15 cellular contexts compared by ENCODE assay signal in genomic region chr7:910441-910861, GRCh38. TPM values are rescaled to one million over a fixed set of nuclear protein-coding genes. Genes with fewer than 3 reads are reported as not detected.
DNase-seq lines count a peak whose midpoint lies in the region; ATAC-seq and TF ChIP-seq lines count a peak whose summit lies in the region.
"Had no signal": no experiment of that assay in that cellular context is flagged by ENCODE, and none has a peak within 500 bp of the region (broad histone marks: within the 10 kb centered on the region; RNA-seq: fewer than 3 reads in every experiment).

No MANE protein-coding gene starts in this region.

- intact Hi-C loops in activated CD4-positive, alpha-beta T cell treated with anti-CD3 and anti-CD28 coated beads for 36 hours (cut with DNase I, micrococcal nuclease): loop anchor here in 1 of 2 experiments (1.0 kb wide), 1 partner anchor 11 kb away; no protein-coding TSS in a partner anchor

- peak overlapping the region in 3 of 4 donors; percentile 30 to 70 (median 55) for H3K27ac ChIP-seq in Peyer's patch

- H3K36me3 Mint-ChIP-seq in activated CD4-positive, alpha-beta T cell treated with anti-CD3 and anti-CD28 coated beads for 36 hours (ENCODE audit: low read depth): no peaks in the 10 kb centered on the region
- peaks cover 13% of the 10 kb centered on the region for H3K36me3 Mint-ChIP-seq in effector memory CD8-positive, alpha-beta T cell (ENCODE audit: insufficient read depth)

- no peak overlapping the region for H3K27ac Mint-ChIP-seq in activated CD4-positive, alpha-beta T cell treated with anti-CD3 and anti-CD28 coated beads for 36 hours
- peak overlapping the region; percentile 70 to 71 for H3K27ac Mint-ChIP-seq in effector memory CD8-positive, alpha-beta T cell
- peak overlapping the region in 1 of 2 donors; percentile 89 for H3K27ac Mint-ChIP-seq in stimulated activated naive CD8-positive, alpha-beta T cell treated with anti-CD3 and anti-CD28 coated beads, Interleukin-15, amount 100 ng/mL, for 72 hours

- H3K4me3 ChIP-seq in Peyer's patch: peak overlapping the region in 1 of 4 donors; percentile 41

- peak; percentile 21 for ATAC-seq in activated CD4-positive, alpha-beta T cell treated with anti-CD3 and anti-CD28 coated beads for 36 hours
- no peak for ATAC-seq in effector memory CD8-positive, alpha-beta T cell (replicated peaks)
- peak; percentile 5 for ATAC-seq in stimulated activated naive CD8-positive, alpha-beta T cell treated with anti-CD3 and anti-CD28 coated beads, Interleukin-15, amount 100 ng/mL, for 72 hours

- POLR2A ChIA-PET in activated CD4-positive, alpha-beta T cell treated with anti-CD3 and anti-CD28 coated beads for 36 hours (lab: Charles Lee): no interaction called here

- peak overlapping the region; percentile 30 for H3K4me3 Mint-ChIP-seq in activated CD4-positive, alpha-beta T cell treated with anti-CD3 and anti-CD28 coated beads for 36 hours
- peak overlapping the region in 1 of 2 donors; percentile 55 for H3K4me3 Mint-ChIP-seq in effector memory CD8-positive, alpha-beta T cell
- H3K4me3 Mint-ChIP-seq in stimulated activated naive CD8-positive, alpha-beta T cell treated with anti-CD3 and anti-CD28 coated beads, Interleukin-15, amount 100 ng/mL, for 72 hours: peak overlapping the region; percentile 57 to 77

- no peaks in the 10 kb centered on the region for H3K9me3 ChIP-seq in Peyer's patch
- H3K9me3 ChIP-seq: left ventricle myocardium inferior, sigmoid colon had no signal

- H3K36me3 ChIP-seq in Peyer's patch: peaks cover 0 to 8% (median 0%) of the 10 kb centered on the region in 3 donors
- H3K36me3 ChIP-seq: left ventricle myocardium inferior, sigmoid colon had no signal

- no peak for TF ChIP-seq CTCF in Peyer's patch (IDR thresholded peaks at IDR 0.05)

- DNase-seq in activated CD4-positive, alpha-beta T cell treated with anti-CD3 and anti-CD28 coated beads for 36 hours: no peak
- DNase-seq in activated CD4-positive, alpha-beta T cell treated with anti-CD3 and anti-CD28 coated beads, Interleukin-2, amount 50 U/mL, for 1 hour: no peak
- DNase-seq in Peyer's patch (no peak), globus pallidus (ENCODE audit: low spot score) (no peak), DMS79 treated with DMSO at 0.1 percent for 48 hours (lab: John Stamatoyannopoulos, UW) (no peak), NCI-H446 (lab: John Stamatoyannopoulos, UW) (no peak)
- no peak for DNase-seq in effector memory CD8-positive, alpha-beta T cell
- no peak for DNase-seq in stimulated activated naive CD8-positive, alpha-beta T cell treated with anti-CD3 and anti-CD28 coated beads, Interleukin-15, amount 100 ng/mL, for 72 hours
- DNase-seq: activated CD8-positive, alpha-beta memory T cell treated with anti-CD3 and anti-CD28 coated beads, Interleukin-2, amount 50 U/mL, for 48 hours; Calu3; effector CD4-positive, alpha-beta T cell; MM.1S; stimulated activated CD4-positive, alpha-beta T cell treated with anti-CD3 and anti-CD28 coated beads, Interleukin-4, amount 100 ng/mL, for 4 hours had no signal

- TF ChIP-seq POLR2A in Peyer's patch (IDR thresholded peaks at IDR 0.05): no peak

- peaks cover 10% of the 10 kb centered on the region for H3K4me1 Mint-ChIP-seq in activated CD4-positive, alpha-beta T cell treated with anti-CD3 and anti-CD28 coated beads for 36 hours
- H3K4me1 Mint-ChIP-seq in effector memory CD8-positive, alpha-beta T cell (ENCODE audit: low read depth in 2 of 2): peaks cover 3 to 8% of the 10 kb centered on the region in 2 donors
- peaks cover 32% of the 10 kb centered on the region for H3K4me1 Mint-ChIP-seq in stimulated activated naive CD8-positive, alpha-beta T cell treated with anti-CD3 and anti-CD28 coated beads, Interleukin-15, amount 100 ng/mL, for 72 hours

- H3K4me1 ChIP-seq in Peyer's patch: peaks cover 0 to 55% (median 14%) of the 10 kb centered on the region in 4 donors

- H3K9me3 Mint-ChIP-seq in activated CD4-positive, alpha-beta T cell treated with anti-CD3 and anti-CD28 coated beads for 36 hours (ENCODE audit: low read depth): no peaks in the 10 kb centered on the region
- no peaks in the 10 kb centered on the region for H3K9me3 Mint-ChIP-seq in effector memory CD8-positive, alpha-beta T cell
- H3K9me3 Mint-ChIP-seq in stimulated activated naive CD8-positive, alpha-beta T cell treated with anti-CD3 and anti-CD28 coated beads, Interleukin-15, amount 100 ng/mL, for 72 hours: no peaks in the 10 kb centered on the region

- no peaks in the 10 kb centered on the region for H3K27me3 ChIP-seq in Peyer's patch
- H3K27me3 ChIP-seq: sigmoid colon had no signal

- H3K27me3 Mint-ChIP-seq in activated CD4-positive, alpha-beta T cell treated with anti-CD3 and anti-CD28 coated beads for 36 hours: no peaks in the 10 kb centered on the region
- H3K27me3 Mint-ChIP-seq in effector memory CD8-positive, alpha-beta T cell: no peaks in the 10 kb centered on the region
- H3K27me3 Mint-ChIP-seq in stimulated activated naive CD8-positive, alpha-beta T cell treated with anti-CD3 and anti-CD28 coated beads, Interleukin-15, amount 100 ng/mL, for 72 hours: no peaks in the 10 kb centered on the region

- CTCF ChIA-PET in activated CD4-positive, alpha-beta T cell treated with anti-CD3 and anti-CD28 coated beads for 36 hours (lab: Charles Lee): interaction anchor here (0.6 to 2.3 kb wide), 9 partner anchors 9 to 646 kb away, joined by 3 to 10 read pairs (median 3); partner anchors contain the start of gene COX19

RNA-seq across cellular contexts. Expression of gene GET4, which starts 34.1 kb away (rescaled TPM):
- 10 to 100 TPM; 17.7 to 29.7 TPM for total RNA-seq in activated CD4-positive, alpha-beta T cell treated with anti-CD3 and anti-CD28 coated beads for 36 hours
- 10 to 100 TPM; 29.7 to 93.3 (median 56.8) TPM for total RNA-seq in Peyer's patch

RNA-seq across cellular contexts. Expression of gene ADAP1, which starts 44.0 kb away (rescaled TPM):
- 10 to 100 TPM; 13.1 to 14.8 TPM for total RNA-seq in activated CD4-positive, alpha-beta T cell treated with anti-CD3 and anti-CD28 coated beads for 36 hours
- 100 to 1,000 TPM; 102 to 146 (median 133) TPM for total RNA-seq in Peyer's patch

Comparison
In these comparisons a context has a peak if more than half of its experiments do, and no peak if none do; other contexts are left out.
1. RNA of gene ADAP1, which starts 44.0 kb away (total RNA-seq): 102 to 146 TPM in Peyer's patch; 13.1 to 14.8 TPM in activated CD4-positive, alpha-beta T cell treated with anti-CD3 and anti-CD28 coated beads for 36 hours; every median in the first group is over 4 times any median in the second.